2 cellular contexts compared by ENCODE assay signal in genomic region chr20:49572857-49573256, GRCh38.
TF ChIP-seq lines count a peak whose summit lies in the region.

No MANE protein-coding gene starts in this region.

TF ChIP-seq in IMR-90, 13 proteins besides CTCF, POLR2A, EP300 and RAD21:
- no peak for TF ChIP-seq RFX5 (IDR thresholded peaks at IDR 0.05; ENCODE audit: low read depth, low read length)
- no peak for TF ChIP-seq CEBPB (IDR thresholded peaks at IDR 0.05; ENCODE audit: low read depth, low read length)
- TF ChIP-seq FOS (IDR thresholded peaks at IDR 0.05; ENCODE audit: low read depth, low read length) = no peak
- TF ChIP-seq, protein P1, sequence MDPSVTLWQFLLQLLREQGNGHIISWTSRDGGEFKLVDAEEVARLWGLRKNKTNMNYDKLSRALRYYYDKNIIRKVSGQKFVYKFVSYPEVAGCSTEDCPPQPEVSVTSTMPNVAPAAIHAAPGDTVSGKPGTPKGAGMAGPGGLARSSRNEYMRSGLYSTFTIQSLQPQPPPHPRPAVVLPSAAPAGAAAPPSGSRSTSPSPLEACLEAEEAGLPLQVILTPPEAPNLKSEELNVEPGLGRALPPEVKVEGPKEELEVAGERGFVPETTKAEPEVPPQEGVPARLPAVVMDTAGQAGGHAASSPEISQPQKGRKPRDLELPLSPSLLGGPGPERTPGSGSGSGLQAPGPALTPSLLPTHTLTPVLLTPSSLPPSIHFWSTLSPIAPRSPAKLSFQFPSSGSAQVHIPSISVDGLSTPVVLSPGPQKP (IDR thresholded peaks at IDR 0.05; ENCODE audit: borderline replicate concordance, low read depth, low read length) = no peak
- no peak for TF ChIP-seq MXI1 (IDR thresholded peaks at IDR 0.05; ENCODE audit: borderline replicate concordance, low read depth, low read length)
- no peak for TF ChIP-seq MAFK (IDR thresholded peaks at IDR 0.05; ENCODE audit: low read depth, low read length)
- TF ChIP-seq CHD1 (IDR thresholded peaks at IDR 0.05; ENCODE audit: low read depth, low read length) = no peak
- no peak for TF ChIP-seq BHLHE40 (IDR thresholded peaks at IDR 0.05; ENCODE audit: low read depth, low read length)
- TF ChIP-seq NFE2L2 (IDR thresholded peaks at IDR 0.05; ENCODE audit: low read depth, low read length) = no peak
- TF ChIP-seq SMC3 (IDR thresholded peaks at IDR 0.05; ENCODE audit: low read depth, low read length) = no peak
- TF ChIP-seq MAZ (IDR thresholded peaks at IDR 0.05; ENCODE audit: borderline replicate concordance, low read depth, low read length) = no peak
- TF ChIP-seq, protein P2, sequence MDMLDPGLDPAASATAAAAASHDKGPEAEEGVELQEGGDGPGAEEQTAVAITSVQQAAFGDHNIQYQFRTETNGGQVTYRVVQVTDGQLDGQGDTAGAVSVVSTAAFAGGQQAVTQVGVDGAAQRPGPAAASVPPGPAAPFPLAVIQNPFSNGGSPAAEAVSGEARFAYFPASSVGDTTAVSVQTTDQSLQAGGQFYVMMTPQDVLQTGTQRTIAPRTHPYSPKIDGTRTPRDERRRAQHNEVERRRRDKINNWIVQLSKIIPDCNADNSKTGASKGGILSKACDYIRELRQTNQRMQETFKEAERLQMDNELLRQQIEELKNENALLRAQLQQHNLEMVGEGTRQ (IDR thresholded peaks at IDR 0.05; ENCODE audit: low read depth, low read length) = no peak
- TF ChIP-seq RCOR1 (IDR thresholded peaks at IDR 0.05; ENCODE audit: insufficient replicate concordance, low read length) = no peak

TF ChIP-seq in GM12878, 131 proteins besides CTCF, POLR2A, EP300 and RAD21:
- TF ChIP-seq CBFB (IDR thresholded peaks at IDR 0.05; ENCODE audit: low read depth) (no peak), TBL1XR1 (IDR thresholded peaks at IDR 0.05; ENCODE audit: low read depth, low read length) (no peak), ZBTB11 (CRISPR knock-in tag; IDR thresholded peaks at IDR 0.05) (no peak), POLR2AphosphoS2 (IDR thresholded peaks at IDR 0.05; ENCODE audit: low read depth, low read length) (no peak), MLLT1 (IDR thresholded peaks at IDR 0.05) (no peak), BCL11A (IDR thresholded peaks at IDR 0.05; ENCODE audit: low read depth, low read length) (no peak), NFYA (IDR thresholded peaks at IDR 0.05; ENCODE audit: borderline replicate concordance, low read depth, low read length) (no peak), ZZZ3 (IDR thresholded peaks at IDR 0.05; ENCODE audit: control insufficient read depth, insufficient read length, low read depth) (no peak), PKNOX1 (IDR thresholded peaks at IDR 0.05) (no peak), HDAC6 (IDR thresholded peaks at IDR 0.05; ENCODE audit: unreplicated experiment) (no peak), SPI1 (IDR thresholded peaks at IDR 0.05; ENCODE audit: borderline replicate concordance, insufficient read depth, low read depth, low read length) (no peak), RAD51 (IDR thresholded peaks at IDR 0.05) (no peak), STAT3 (IDR thresholded peaks at IDR 0.05; ENCODE audit: low read depth, low read length) (no peak), ASH2L (IDR thresholded peaks at IDR 0.05; ENCODE audit: borderline replicate concordance, low read depth) (no peak), NRF1 (conservative IDR thresholded peaks at IDR 0.05; ENCODE audit: low read depth, low read length) (no peak), SMARCA5 (IDR thresholded peaks at IDR 0.05) (no peak), POLR2AphosphoS5 (IDR thresholded peaks at IDR 0.05; ENCODE audit: low read length) (no peak)
- TF ChIP-seq, protein P3, sequence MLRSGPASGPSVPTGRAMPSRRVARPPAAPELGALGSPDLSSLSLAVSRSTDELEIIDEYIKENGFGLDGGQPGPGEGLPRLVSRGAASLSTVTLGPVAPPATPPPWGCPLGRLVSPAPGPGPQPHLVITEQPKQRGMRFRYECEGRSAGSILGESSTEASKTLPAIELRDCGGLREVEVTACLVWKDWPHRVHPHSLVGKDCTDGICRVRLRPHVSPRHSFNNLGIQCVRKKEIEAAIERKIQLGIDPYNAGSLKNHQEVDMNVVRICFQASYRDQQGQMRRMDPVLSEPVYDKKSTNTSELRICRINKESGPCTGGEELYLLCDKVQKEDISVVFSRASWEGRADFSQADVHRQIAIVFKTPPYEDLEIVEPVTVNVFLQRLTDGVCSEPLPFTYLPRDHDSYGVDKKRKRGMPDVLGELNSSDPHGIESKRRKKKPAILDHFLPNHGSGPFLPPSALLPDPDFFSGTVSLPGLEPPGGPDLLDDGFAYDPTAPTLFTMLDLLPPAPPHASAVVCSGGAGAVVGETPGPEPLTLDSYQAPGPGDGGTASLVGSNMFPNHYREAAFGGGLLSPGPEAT (IDR thresholded peaks at IDR 0.05; ENCODE audit: low read depth) = no peak
TF ChIP-seq in GM12878: peak in this region for 0.
